ENCODE assay signal across 16 cellular contexts in the genomic region with DNA sequence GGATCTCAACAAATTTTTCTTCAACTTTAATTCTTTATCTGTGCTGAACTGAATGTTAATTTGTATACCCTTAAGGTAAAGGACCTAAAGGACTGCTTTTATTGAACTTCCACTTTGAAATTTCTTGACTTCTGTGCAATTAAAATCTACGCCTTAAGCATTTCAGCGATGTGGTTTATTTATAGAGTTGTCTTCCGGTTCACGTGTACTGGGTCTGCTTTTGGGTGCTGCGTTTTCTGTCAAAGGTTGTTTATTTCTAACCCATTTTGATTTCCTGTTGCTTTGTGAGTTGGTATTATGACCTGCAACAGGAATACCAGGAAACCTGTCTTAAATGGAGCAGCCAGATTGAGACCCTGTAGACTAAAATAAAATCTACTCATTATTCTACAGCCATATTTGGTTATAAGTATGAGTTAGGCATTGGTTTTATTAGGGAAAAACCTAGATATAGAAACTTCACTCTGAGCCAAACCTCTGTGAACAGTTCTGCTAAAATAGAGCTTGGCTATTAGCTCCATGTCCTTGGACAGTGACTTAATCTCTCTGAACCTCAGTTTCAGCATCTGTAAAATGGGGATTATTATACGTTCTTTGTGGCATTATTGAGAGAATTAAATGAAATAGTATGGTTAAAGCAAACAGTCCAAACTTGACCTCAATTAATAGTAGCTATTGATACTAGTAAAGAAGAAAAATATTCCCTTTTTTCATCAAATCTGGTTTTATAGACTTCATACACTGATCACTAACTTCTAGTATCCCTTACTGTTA. TPM values are rescaled to one million over a fixed set of nuclear protein-coding genes. Genes with fewer than 3 reads are reported as not detected.
"Had no signal": no experiment of that assay in that cellular context is flagged by ENCODE, and none has a peak within 500 bp of the region (broad histone marks: within the 10 kb centered on the region; RNA-seq: fewer than 3 reads in every experiment).

No MANE protein-coding gene starts in this region.

- H3K4me3 ChIP-seq: lung, neural progenitor cell, upper lobe of left lung had no signal

- H3K27me3 ChIP-seq: foreskin keratinocyte, neural progenitor cell, upper lobe of left lung had no signal

- H3K9ac ChIP-seq: neural progenitor cell had no signal

- H3K4me3 Mint-ChIP-seq: activated CD4-positive, alpha-beta memory T cell treated with anti-CD3 and anti-CD28 coated beads, Interleukin-2, amount 10 ng/mL, durations not matched to agents 7 days and 5 days; central memory CD8-positive, alpha-beta T cell; neural progenitor cell had no signal

- H3K27me3 Mint-ChIP-seq: activated CD4-positive, alpha-beta memory T cell treated with anti-CD3 and anti-CD28 coated beads, Interleukin-2, amount 10 ng/mL, durations not matched to agents 7 days and 5 days; activated naive CD4-positive, alpha-beta T cell treated with anti-CD3 and anti-CD28 coated beads, Interleukin-2, amount 50 U/mL, for 24 hours; central memory CD8-positive, alpha-beta T cell; naive thymus-derived CD8-positive, alpha-beta T cell had no signal

- H3K27ac ChIP-seq: foreskin keratinocyte, neural progenitor cell, upper lobe of left lung had no signal

- ATAC-seq: foreskin keratinocyte; naive thymus-derived CD8-positive, alpha-beta T cell; stimulated activated naive CD8-positive, alpha-beta T cell treated with anti-CD3 and anti-CD28 coated beads, Interleukin-15, Interleukin-2, amounts not matched to agents 100 U/mL and 50 U/mL, for 24 hours had no signal

- H3K27ac Mint-ChIP-seq: activated CD4-positive, alpha-beta memory T cell treated with anti-CD3 and anti-CD28 coated beads, Interleukin-2, amount 10 ng/mL, durations not matched to agents 7 days and 5 days; neural progenitor cell had no signal

- H3K9me3 Mint-ChIP-seq: activated CD4-positive, alpha-beta memory T cell treated with anti-CD3 and anti-CD28 coated beads, Interleukin-2, amount 10 ng/mL, durations not matched to agents 7 days and 5 days; activated naive CD4-positive, alpha-beta T cell treated with anti-CD3 and anti-CD28 coated beads, Interleukin-2, amount 50 U/mL, for 24 hours; central memory CD8-positive, alpha-beta T cell; naive thymus-derived CD8-positive, alpha-beta T cell; neural progenitor cell had no signal

- DNase-seq: activated CD4-positive, alpha-beta memory T cell treated with anti-CD3 and anti-CD28 coated beads, Interleukin-2, amount 10 ng/mL, durations not matched to agents 7 days and 5 days; activated gamma-delta T cell; activated T-cell treated with anti-CD3 and anti-CD28 coated beads for 4 hours; effector memory CD4-positive, alpha-beta T cell; foreskin keratinocyte; kidney; naive thymus-derived CD8-positive, alpha-beta T cell; posterior cingulate gyrus; stimulated activated CD4-positive, alpha-beta T cell treated with anti-CD3 and anti-CD28 coated beads, Interleukin-4, amount 100 ng/mL, for 1 hour; stimulated activated naive CD8-positive, alpha-beta T cell treated with anti-CD3 and anti-CD28 coated beads, Interleukin-15, Interleukin-2, amounts not matched to agents 100 U/mL and 50 U/mL, for 24 hours; upper lobe of left lung had no signal

- H3K4me2 ChIP-seq: neural progenitor cell had no signal

- H3K36me3 ChIP-seq: neural progenitor cell had no signal

- H3K9me3 ChIP-seq: upper lobe of left lung had no signal

RNA-seq across cellular contexts. Expression of gene LHX6, which starts 39.5 kb away (rescaled TPM):
- total RNA-seq: activated CD4-positive, alpha-beta memory T cell treated with anti-CD3 and anti-CD28 coated beads, Interleukin-2, amount 10 ng/mL, durations not matched to agents 7 days and 5 days; T-helper 2 cell treated with Interferon-gamma antibody and Interleukin-4, amounts not matched to agents 100 ng/mL and 5 ng/mL, for 36 hours had no signal
